ENCODE assay signal across 16 cellular contexts in genomic region chr10:4867109-4867519, GRCh38.
"Had no signal": no experiment of that assay in that cellular context is flagged by ENCODE, and none has a peak within 500 bp of the region (broad histone marks: within the 10 kb centered on the region; RNA-seq: fewer than 3 reads in every experiment).

No MANE protein-coding gene starts in this region.

- H3K36me3 ChIP-seq: gastrocnemius medialis, uterus had no signal

- H3K9me3 ChIP-seq: gastrocnemius medialis, mucosa of descending colon, psoas muscle, uterus had no signal

- H3K4me1 Mint-ChIP-seq: activated B cell treated with CpG ODN at 0.5 μM for 24 hours; activated CD4-positive, alpha-beta T cell treated with anti-CD3 and anti-CD28 coated beads, Interleukin-2, amount 10 ng/mL, durations not matched to agents 7 days and 5 days; naive thymus-derived CD8-positive, alpha-beta T cell had no signal

- H3K4me1 ChIP-seq: gastrocnemius medialis, psoas muscle, uterus had no signal

- DNase-seq: activated B cell treated with CpG ODN at 0.5 μM for 24 hours; activated CD4-positive, alpha-beta T cell treated with anti-CD3 and anti-CD28 coated beads, Interleukin-2, amount 10 ng/mL, durations not matched to agents 7 days and 5 days; activated effector memory CD4-positive, alpha-beta T cell treated with anti-CD3 and anti-CD28 coated beads, Interleukin-2, amount 50 U/mL, for 16 hours; anterior cingulate cortex; gastrocnemius medialis; kidney glomerular epithelial cell; mucosa of descending colon; naive thymus-derived CD8-positive, alpha-beta T cell; psoas muscle; stimulated activated CD4-positive, alpha-beta T cell treated with anti-CD3 and anti-CD28 coated beads, Interleukin-4, amount 100 ng/mL, for 1 hour; stimulated activated CD8-positive, alpha-beta memory T cell treated with anti-CD3 and anti-CD28 coated beads, Interleukin-4, amount 100 ng/mL, for 48 hours; stimulated activated naive CD8-positive, alpha-beta T cell treated with anti-CD3 and anti-CD28 coated beads, Interleukin-15, Interleukin-2, amounts not matched to agents 100 U/mL and 50 U/mL, for 24 hours; T-helper 17 cell; uterus had no signal

- H3K9me3 Mint-ChIP-seq: activated B cell treated with CpG ODN at 0.5 μM for 24 hours; activated CD4-positive, alpha-beta T cell treated with anti-CD3 and anti-CD28 coated beads, Interleukin-2, amount 10 ng/mL, durations not matched to agents 7 days and 5 days; naive thymus-derived CD8-positive, alpha-beta T cell had no signal

- H3K27ac ChIP-seq: gastrocnemius medialis, psoas muscle, uterus had no signal

- H3K27me3 ChIP-seq: gastrocnemius medialis, uterus had no signal

- ATAC-seq: gastrocnemius medialis; mucosa of descending colon; naive thymus-derived CD8-positive, alpha-beta T cell; psoas muscle; stimulated activated naive CD8-positive, alpha-beta T cell treated with anti-CD3 and anti-CD28 coated beads, Interleukin-15, Interleukin-2, amounts not matched to agents 100 U/mL and 50 U/mL, for 24 hours; T-helper 17 cell had no signal

- H3K36me3 Mint-ChIP-seq: naive thymus-derived CD8-positive, alpha-beta T cell had no signal

- H3K27ac Mint-ChIP-seq: activated B cell treated with CpG ODN at 0.5 μM for 24 hours; activated CD4-positive, alpha-beta T cell treated with anti-CD3 and anti-CD28 coated beads, Interleukin-2, amount 10 ng/mL, durations not matched to agents 7 days and 5 days; activated naive CD8-positive, alpha-beta T cell; naive thymus-derived CD8-positive, alpha-beta T cell; T-helper 17 cell had no signal

- H3K4me3 Mint-ChIP-seq: activated B cell treated with CpG ODN at 0.5 μM for 24 hours; activated CD4-positive, alpha-beta T cell treated with anti-CD3 and anti-CD28 coated beads, Interleukin-2, amount 10 ng/mL, durations not matched to agents 7 days and 5 days; activated naive CD8-positive, alpha-beta T cell; naive thymus-derived CD8-positive, alpha-beta T cell; T-helper 17 cell had no signal

- H3K27me3 Mint-ChIP-seq: activated B cell treated with CpG ODN at 0.5 μM for 24 hours; activated CD4-positive, alpha-beta T cell treated with anti-CD3 and anti-CD28 coated beads, Interleukin-2, amount 10 ng/mL, durations not matched to agents 7 days and 5 days; activated naive CD8-positive, alpha-beta T cell had no signal

- H3K4me3 ChIP-seq: gastrocnemius medialis, lung, mucosa of descending colon, psoas muscle, uterus had no signal
